In genomic region chr5:178768371-178769260, GRCh38 we compare ENCODE assay signal across 24 cellular contexts.
"Had no signal": no experiment of that assay in that cellular context is flagged by ENCODE, and none has a peak within 500 bp of the region (broad histone marks: within the 10 kb centered on the region; RNA-seq: fewer than 3 reads in every experiment).

No MANE protein-coding gene starts in this region.

- ATAC-seq: activated CD4-positive, alpha-beta T cell treated with anti-CD3 and anti-CD28 coated beads for 36 hours; activated CD8-positive, alpha-beta memory T cell treated with anti-CD3 and anti-CD28 coated beads, Interleukin-2, amount 10 ng/mL, durations not matched to agents 7 days and 5 days; activated CD8-positive, alpha-beta T cell treated with anti-CD3 and anti-CD28 coated beads, Interleukin-2, amount 10 ng/mL, durations not matched to agents 7 days and 5 days; activated naive CD8-positive, alpha-beta T cell treated with anti-CD3 and anti-CD28 coated beads, Interleukin-2, amount 50 U/mL, for 24 hours; body of pancreas had no signal

- H3K9me3 Mint-ChIP-seq: activated CD4-positive, alpha-beta T cell treated with anti-CD3 and anti-CD28 coated beads, Interleukin-2, amount 10 ng/mL, durations not matched to agents 24 days and 14 days; activated naive CD8-positive, alpha-beta T cell treated with anti-CD3 and anti-CD28 coated beads, Interleukin-2, amount 50 U/mL, for 24 hours; activated T-helper 2 cell treated with anti-CD3 and anti-CD28 coated beads, Interferon-gamma antibody, Interleukin-2, Interleukin-4, amounts not matched to agents 10 μg/mL and 5 μg/mL and 100 μg/mL, durations not matched to agents 14 hours and 24 hours and 36 hours had no signal

- H3K36me3 ChIP-seq: adrenal gland, colonic mucosa had no signal

- H3K36me3 Mint-ChIP-seq: activated CD4-positive, alpha-beta memory T cell treated with anti-CD3 and anti-CD28 coated beads for 36 hours; activated CD8-positive, alpha-beta memory T cell treated with anti-CD3 and anti-CD28 coated beads, Interleukin-2, amount 10 ng/mL, durations not matched to agents 7 days and 5 days; activated naive CD4-positive, alpha-beta T cell treated with anti-CD3 and anti-CD28 coated beads, Interleukin-2, amount 50 U/mL, for 24 hours; activated naive CD8-positive, alpha-beta T cell treated with anti-CD3 and anti-CD28 coated beads for 36 hours had no signal

- H3K4me3 ChIP-seq: adrenal gland, body of pancreas, colonic mucosa had no signal

- H3K27me3 Mint-ChIP-seq: activated CD4-positive, alpha-beta memory T cell treated with anti-CD3 and anti-CD28 coated beads for 36 hours; activated CD4-positive, alpha-beta T cell treated with anti-CD3 and anti-CD28 coated beads for 36 hours; activated CD4-positive, alpha-beta T cell treated with anti-CD3 and anti-CD28 coated beads, Interleukin-2, amount 10 ng/mL, durations not matched to agents 24 days and 14 days; activated CD8-positive, alpha-beta memory T cell treated with anti-CD3 and anti-CD28 coated beads, Interleukin-2, amount 10 ng/mL, durations not matched to agents 7 days and 5 days; activated naive CD4-positive, alpha-beta T cell treated with anti-CD3 and anti-CD28 coated beads, Interleukin-2, amount 50 U/mL, for 24 hours; activated naive CD8-positive, alpha-beta T cell treated with anti-CD3 and anti-CD28 coated beads for 36 hours; activated naive CD8-positive, alpha-beta T cell treated with anti-CD3 and anti-CD28 coated beads, Interleukin-2, amount 50 U/mL, for 24 hours had no signal

- H3K27me3 ChIP-seq: adrenal gland, body of pancreas, colonic mucosa had no signal

- DNase-seq: activated CD4-positive, alpha-beta memory T cell treated with anti-CD3 and anti-CD28 coated beads for 36 hours; activated CD4-positive, alpha-beta T cell treated with anti-CD3 and anti-CD28 coated beads for 36 hours; activated CD4-positive, alpha-beta T cell treated with anti-CD3 and anti-CD28 coated beads, Interleukin-2, amount 10 ng/mL, durations not matched to agents 24 days and 14 days; activated CD4-positive, CD25-positive, alpha-beta regulatory T cell; activated CD4-positive, CD25-positive, alpha-beta regulatory T cell treated with anti-CD3 and anti-CD28 coated beads, Interleukin-2, amount 50 U/mL, for 72 hours; activated CD8-positive, alpha-beta memory T cell treated with anti-CD3 and anti-CD28 coated beads, Interleukin-2, amount 10 ng/mL, durations not matched to agents 7 days and 5 days; activated CD8-positive, alpha-beta memory T cell treated with anti-CD3 and anti-CD28 coated beads, Interleukin-2, amount 50 U/mL, for 4 hours; activated CD8-positive, alpha-beta T cell treated with anti-CD3 and anti-CD28 coated beads, Interleukin-2, amount 10 ng/mL, durations not matched to agents 7 days and 5 days; activated naive CD4-positive, alpha-beta T cell treated with anti-CD3 and anti-CD28 coated beads for 36 hours; activated naive CD8-positive, alpha-beta T cell treated with anti-CD3 and anti-CD28 coated beads for 36 hours; activated naive CD8-positive, alpha-beta T cell treated with anti-CD3 and anti-CD28 coated beads, Interleukin-2, amount 50 U/mL, for 24 hours; activated T-cell treated with anti-CD3 and anti-CD28 coated beads, Interleukin-2, amount 50 U/mL, for 1 hour; activated T-cell treated with anti-CD3 and anti-CD28 coated beads, Interleukin-2, amount 50 U/mL, for 48 hours; adrenal gland; body of pancreas; caudate nucleus; colonic mucosa; effector memory CD4-positive, alpha-beta T cell; endodermal cell; foreskin fibroblast; T-helper 2 cell had no signal

- H3K27ac ChIP-seq: adrenal gland, body of pancreas, colonic mucosa had no signal

- H3K9me3 ChIP-seq: adrenal gland, body of pancreas, colonic mucosa had no signal

- H3K27ac Mint-ChIP-seq: activated CD4-positive, alpha-beta memory T cell treated with anti-CD3 and anti-CD28 coated beads for 36 hours; activated CD4-positive, alpha-beta T cell treated with anti-CD3 and anti-CD28 coated beads for 36 hours; activated CD4-positive, alpha-beta T cell treated with anti-CD3 and anti-CD28 coated beads, Interleukin-2, amount 10 ng/mL, durations not matched to agents 24 days and 14 days; activated CD8-positive, alpha-beta memory T cell treated with anti-CD3 and anti-CD28 coated beads, Interleukin-2, amount 10 ng/mL, durations not matched to agents 7 days and 5 days; activated CD8-positive, alpha-beta T cell treated with anti-CD3 and anti-CD28 coated beads, Interleukin-2, amount 10 ng/mL, durations not matched to agents 7 days and 5 days; activated naive CD4-positive, alpha-beta T cell treated with anti-CD3 and anti-CD28 coated beads for 36 hours; activated naive CD4-positive, alpha-beta T cell treated with anti-CD3 and anti-CD28 coated beads, Interleukin-2, amount 50 U/mL, for 24 hours; activated naive CD8-positive, alpha-beta T cell treated with anti-CD3 and anti-CD28 coated beads for 36 hours; activated naive CD8-positive, alpha-beta T cell treated with anti-CD3 and anti-CD28 coated beads, Interleukin-2, amount 50 U/mL, for 24 hours; activated T-helper 1 cell treated with anti-CD3 and anti-CD28 coated beads, Interleukin-12 subunit alpha, Interleukin-12 subunit beta, Interleukin-2, Interleukin-4 antibody, amounts not matched to agents 30 ng/mL and 10 ng/mL and 1 ng/mL, durations not matched to agents 14 hours and 24 hours and 36 hours; activated T-helper 2 cell treated with anti-CD3 and anti-CD28 coated beads, Interferon-gamma antibody, Interleukin-2, Interleukin-4, amounts not matched to agents 10 μg/mL and 5 μg/mL and 100 μg/mL, durations not matched to agents 14 hours and 24 hours and 36 hours; endodermal cell had no signal

- H3K4me3 Mint-ChIP-seq: activated CD4-positive, alpha-beta memory T cell treated with anti-CD3 and anti-CD28 coated beads for 36 hours; activated CD4-positive, alpha-beta T cell treated with anti-CD3 and anti-CD28 coated beads for 36 hours; activated CD4-positive, alpha-beta T cell treated with anti-CD3 and anti-CD28 coated beads, Interleukin-2, amount 10 ng/mL, durations not matched to agents 24 days and 14 days; activated CD8-positive, alpha-beta memory T cell treated with anti-CD3 and anti-CD28 coated beads, Interleukin-2, amount 10 ng/mL, durations not matched to agents 7 days and 5 days; activated CD8-positive, alpha-beta T cell treated with anti-CD3 and anti-CD28 coated beads, Interleukin-2, amount 10 ng/mL, durations not matched to agents 7 days and 5 days; activated naive CD4-positive, alpha-beta T cell treated with anti-CD3 and anti-CD28 coated beads for 36 hours; activated naive CD4-positive, alpha-beta T cell treated with anti-CD3 and anti-CD28 coated beads, Interleukin-2, amount 50 U/mL, for 24 hours; activated naive CD8-positive, alpha-beta T cell treated with anti-CD3 and anti-CD28 coated beads for 36 hours; activated naive CD8-positive, alpha-beta T cell treated with anti-CD3 and anti-CD28 coated beads, Interleukin-2, amount 50 U/mL, for 24 hours; activated T-helper 1 cell treated with anti-CD3 and anti-CD28 coated beads, Interleukin-12 subunit alpha, Interleukin-12 subunit beta, Interleukin-2, Interleukin-4 antibody, amounts not matched to agents 30 ng/mL and 10 ng/mL and 1 ng/mL, durations not matched to agents 14 hours and 24 hours and 36 hours; endodermal cell had no signal

- H3K4me1 Mint-ChIP-seq: activated CD4-positive, alpha-beta T cell treated with anti-CD3 and anti-CD28 coated beads for 36 hours; activated CD4-positive, alpha-beta T cell treated with anti-CD3 and anti-CD28 coated beads, Interleukin-2, amount 10 ng/mL, durations not matched to agents 24 days and 14 days; activated CD8-positive, alpha-beta memory T cell treated with anti-CD3 and anti-CD28 coated beads, Interleukin-2, amount 10 ng/mL, durations not matched to agents 7 days and 5 days; activated naive CD4-positive, alpha-beta T cell treated with anti-CD3 and anti-CD28 coated beads, Interleukin-2, amount 50 U/mL, for 24 hours; activated naive CD8-positive, alpha-beta T cell treated with anti-CD3 and anti-CD28 coated beads for 36 hours; activated naive CD8-positive, alpha-beta T cell treated with anti-CD3 and anti-CD28 coated beads, Interleukin-2, amount 50 U/mL, for 24 hours had no signal

- H3K4me1 ChIP-seq: adrenal gland, body of pancreas, colonic mucosa had no signal
